Comparison of ENCODE assay signal across 10 cellular contexts in the genomic region with DNA sequence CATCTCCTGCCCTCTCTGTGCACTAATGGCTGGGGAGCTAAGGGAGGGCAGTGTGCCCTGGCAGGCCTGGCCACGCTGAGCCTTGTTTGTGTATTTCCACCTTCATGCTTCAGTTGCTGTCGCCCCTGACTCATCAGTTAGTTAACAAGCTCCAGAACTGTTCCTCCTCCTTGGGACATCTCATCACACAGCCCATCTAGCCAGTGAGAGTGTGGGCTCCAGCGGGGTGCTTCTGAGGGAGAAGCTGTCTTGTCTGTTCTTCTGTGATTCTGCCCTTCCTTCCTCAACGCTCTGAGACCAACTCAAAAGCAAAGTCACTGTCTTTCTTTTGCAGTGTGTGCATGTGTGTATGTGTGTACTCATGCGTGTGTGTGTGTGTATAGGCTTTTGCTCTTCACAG. TPM values are rescaled to one million over a fixed set of nuclear protein-coding genes. Genes with fewer than 3 reads are reported as not detected.
DNase-seq lines count a peak whose midpoint lies in the region; ATAC-seq, FAIRE-seq and TF ChIP-seq lines count a peak whose summit lies in the region.
"Had no signal": no experiment of that assay in that cellular context is flagged by ENCODE, and none has a peak within 500 bp of the region (broad histone marks: within the 10 kb centered on the region; RNA-seq: fewer than 3 reads in every experiment).

No MANE protein-coding gene starts in this region.

- H3K4me1 ChIP-seq in HepG2 (ENCODE audit: insufficient read depth, low read length) (peaks cover 66% of the 10 kb centered on the region), right lobe of liver (peaks cover 0 to 27% (median 11%) of the 10 kb centered on the region in 4 donors)

- no peak overlapping the region for H3K4me3 ChIP-seq in HepG2 (replicated peaks in 1 of 3; ENCODE audit: insufficient read depth in 1 of 3, low read depth in 2 of 3, low read length in 3 of 3)
- no peak overlapping the region for H3K4me3 ChIP-seq in right lobe of liver
- H3K4me3 ChIP-seq: heart right ventricle, ovary had no signal

- H3K4me2 ChIP-seq in HepG2 (ENCODE audit: low read depth, low read length): no peak overlapping the region

- DNase-seq in HepG2 (ENCODE audit: low spot score): no peak
- DNase-seq in right lobe of liver: no peak
- peak; percentile 31 for DNase-seq in NCI-H446 treated with DMSO at 0.1 percent for 48 hours (lab: John Stamatoyannopoulos, UW)
- DNase-seq in erythroblast (lab: John Stamatoyannopoulos, UW): peak in 1 of 2 experiments; percentile 37
- DNase-seq in NOMO-1 treated with DMSO at 0.1 percent for 48 hours (lab: John Stamatoyannopoulos, UW; ENCODE audit: unreplicated experiment): no peak
- DNase-seq: heart right ventricle, ovary had no signal

- no peak for TF ChIP-seq RAD21 in HepG2 (CRISPR knock-in tag; IDR thresholded peaks at IDR 0.05)

- intact Hi-C loops in HepG2 (cut with micrococcal nuclease; ENCODE audit: unreplicated experiment): loop anchor here (10.0 kb wide), 1 partner anchor 145 kb away; no protein-coding TSS in a partner anchor
- intact Hi-C loops in right lobe of liver (cut with DNase I): loop anchor here in 1 of 2 donors (10.0 kb wide), 1 partner anchor 205 kb away; no protein-coding TSS in a partner anchor

- TF ChIP-seq CTCF in HepG2 (CRISPR knock-in tag; IDR thresholded peaks at IDR 0.05) (no peak), right lobe of liver (IDR thresholded peaks at IDR 0.05) (no peak)

- no peaks in the 10 kb centered on the region for H3K79me2 ChIP-seq in HepG2 (ENCODE audit: insufficient read depth, low read length)

- no peak for TF ChIP-seq POLR2A in HepG2 (IDR thresholded peaks at IDR 0.05; ENCODE audit: insufficient read depth in 1 of 2, low read depth in 2 of 2, low read length in 2 of 2)
- no peak for TF ChIP-seq POLR2A in right lobe of liver (IDR thresholded peaks at IDR 0.05)
- peak; percentile 19 for TF ChIP-seq POLR2A in erythroblast (IDR thresholded peaks at IDR 0.05; ENCODE audit: low read length)

- ATAC-seq in HepG2: no peak
- no peak for ATAC-seq in right lobe of liver
- ATAC-seq in HG02798 (IDR thresholded peaks at IDR 0.05; ENCODE audit: poor library complexity, unreplicated experiment): no peak
- no peak for ATAC-seq in GM19395 (IDR thresholded peaks at IDR 0.05; ENCODE audit: unreplicated experiment)
- ATAC-seq in HG03521 (IDR thresholded peaks at IDR 0.05; ENCODE audit: unreplicated experiment): no peak
- ATAC-seq: heart right ventricle had no signal

- H3K27ac ChIP-seq in HepG2 (ENCODE audit: extremely low read length, insufficient read depth, low read length) (no peak overlapping the region), right lobe of liver (no peak overlapping the region)
- H3K27ac ChIP-seq: ovary had no signal

- FAIRE-seq in HepG2 (lab: Jason Lieb, UNC): no peak

- in situ Hi-C loops in HepG2 (cut with HindIII; ENCODE audit: extremely low pct_ligation_motif_present, low pct_unique_long_range_greater_than_20kb): no loop called here

- no peak overlapping the region for H2AFZ ChIP-seq in HepG2 (ENCODE audit: low read length)

- H3K27me3 ChIP-seq in HepG2 (ENCODE audit: control insufficient read depth in 1 of 2, insufficient read depth in 2 of 2, low read length in 2 of 2) (no peaks in the 10 kb centered on the region), right lobe of liver (no peaks in the 10 kb centered on the region)
- H3K27me3 ChIP-seq: heart right ventricle, ovary had no signal

- H3K9me3 ChIP-seq in HepG2 (ENCODE audit: low read length) (no peaks in the 10 kb centered on the region), right lobe of liver (no peaks in the 10 kb centered on the region)
- H3K9me3 ChIP-seq: ovary had no signal

- CTCF ChIA-PET in HepG2 (lab: Yijun Ruan, JAX; ENCODE audit: low intra/inter-chr PET ratio, low total read pairs): no interaction called here

- H3K36me3 ChIP-seq in HepG2 (replicated peaks in 1 of 2; ENCODE audit: control insufficient read depth in 1 of 2, insufficient read depth in 2 of 2, low read length in 2 of 2): no peaks in the 10 kb centered on the region
- H3K36me3 ChIP-seq in right lobe of liver: no peaks in the 10 kb centered on the region
- H3K36me3 ChIP-seq: heart right ventricle, ovary had no signal

- WGBS in HepG2 (ENCODE audit: low lambda C conversion rate): 72% methylated on average over 5 of the region's 5 CpGs
- WGBS in right lobe of liver (ENCODE audit: insufficient coverage, low coverage, low lambda C conversion rate, missing lambda C conversion rate): 71% methylated on average over 5 of the region's 5 CpGs

- no peak overlapping the region for H3K9ac ChIP-seq in HepG2 (ENCODE audit: insufficient read depth, low read depth, low read length)

- no peak for TF ChIP-seq EP300 in HepG2 (IDR thresholded peaks at IDR 0.05; ENCODE audit: low read depth in 2 of 2, low read length in 2 of 2)
- no peak for TF ChIP-seq EP300 in HepG2 (CRISPR knock-in tag; IDR thresholded peaks at IDR 0.05; ENCODE audit: borderline replicate concordance)

- POLR2A ChIA-PET in HepG2 (lab: Yijun Ruan, JAX): no interaction called here

- no peaks in the 10 kb centered on the region for H4K20me1 ChIP-seq in HepG2 (ENCODE audit: insufficient read depth, low read length)

- BruUV-seq in HepG2 (replicated peaks; lab: Mats Ljungman, UMichigan): no TSS peak

TF ChIP-seq in HepG2, 621 proteins besides CTCF, POLR2A, EP300 and RAD21:
- TF ChIP-seq FOSL2 (CRISPR knock-in tag; IDR thresholded peaks at IDR 0.05) (peak; percentile 32; the same call in 1 of the 2 replicates), ZNF546 (CRISPR knock-in tag; conservative IDR thresholded peaks at IDR 0.05) (no peak)

RNA-seq across cellular contexts. Expression of gene CPEB4, which starts 58.3 kb away (rescaled TPM):
- total RNA-seq in HepG2 (2016; rRNA removed; fragmentation: Illumina TruSeq; extraction: Trizol): 7.7 and 8.3 TPM in 2 replicates
- total RNA-seq in HepG2 (2016; cell fraction: cytosol; rRNA removed; fragmentation: Illumina TruSeq; extraction: Trizol; ENCODE audit: low read depth): 1.8 and 3.2 TPM in 2 replicates
- 8.3 and 11.9 TPM in 2 replicates for total RNA-seq in HepG2 (2016; cell fraction: insoluble cytoplasmic fraction; rRNA removed; fragmentation: Illumina TruSeq; extraction: Trizol)
- 3.4 and 3.7 TPM in 2 replicates for total RNA-seq in HepG2 (2016; cell fraction: membrane; rRNA removed; fragmentation: Illumina TruSeq; extraction: Trizol)
- total RNA-seq in HepG2 (2016; cell fraction: nucleus; rRNA removed; fragmentation: Illumina TruSeq; extraction: Trizol): 13.4 and 15.2 TPM in 2 replicates
- 25.0 and 26.7 TPM in 2 replicates for polyA plus RNA-seq in HepG2 (2011; rRNA removed)
- 15.9 and 21.3 TPM in 2 replicates for polyA plus RNA-seq in HepG2 (2011; cell fraction: cytosol; rRNA removed)
- 38.4 and 39.5 TPM in 2 replicates for polyA plus RNA-seq in HepG2 (2011; cell fraction: nucleus; rRNA removed)
- 21.1 and 22.8 TPM in 2 replicates for polyA plus RNA-seq in HepG2 (2012)
- 0.06 and 0.08 TPM in 2 replicates for polyA plus RNA-seq in HepG2 (2016; cell fraction: cytosol; fragmentation: Illumina TruSeq; extraction: Trizol; ENCODE audit: low read depth)
- 5.3 and 5.4 TPM in 2 replicates for polyA plus RNA-seq in HepG2 (2016; cell fraction: insoluble cytoplasmic fraction; fragmentation: Illumina TruSeq; extraction: Trizol; ENCODE audit: low read depth)
- polyA plus RNA-seq in HepG2 (2016; cell fraction: membrane; fragmentation: Illumina TruSeq; extraction: Trizol; ENCODE audit: low read depth): 0.40 and 0.56 TPM in 2 replicates
- 8.8 and 10.3 TPM in 2 replicates for polyA plus RNA-seq in HepG2 (2016; cell fraction: nucleus; fragmentation: Illumina TruSeq; extraction: Trizol; ENCODE audit: insufficient read depth, low read depth)
- polyA minus RNA-seq in HepG2 (2011; rRNA and poly(A)+ RNA removed; ENCODE audit: low replicate concordance): 100 and 104 TPM in 2 replicates
- polyA minus RNA-seq in HepG2 (2011; cell fraction: cytosol; rRNA and poly(A)+ RNA removed): 49.4 and 55.2 TPM in 2 replicates
- 151 and 216 TPM in 2 replicates for polyA minus RNA-seq in HepG2 (2011; cell fraction: nucleus; rRNA and poly(A)+ RNA removed)
- total RNA-seq in right lobe of liver: 10 to 100 TPM; 27.3 to 49.9 (median 40.0) TPM
